ENCODE assay signal across 8 cellular contexts in genomic region chr9:98056403-98057094, GRCh38. TPM values are rescaled to one million over a fixed set of nuclear protein-coding genes. Genes with fewer than 3 reads are reported as not detected.
A peak's percentile ranks its signal among the peaks of the same experiment; 100 is the strongest.
DNase-seq lines count a peak whose midpoint lies in the region; ATAC-seq and TF ChIP-seq lines count a peak whose summit lies in the region.

Gene NANS, plus strand, starts transcription at chr9:98056732. Its CDS starts 77 bp downstream, at chr9:98056809.

- no peaks in the 10 kb centered on the region for H3K27me3 ChIP-seq in trophoblast cell (ENCODE audit: insufficient read depth, low read length)
- no peaks in the 10 kb centered on the region for H3K27me3 ChIP-seq in tibial nerve

- ATAC-seq in HG02840 (IDR thresholded peaks at IDR 0.05; ENCODE audit: low FRiP score, unreplicated experiment) (peak; percentile 97), T-cell (replicated peaks in 1 of 4) (peak; percentile 94 to 98 (median 96))

- H2AK5ac ChIP-seq in trophoblast cell (ENCODE audit: low read length), result no peak within 1 kb of the TSS

- no peak within 1 kb of the TSS for H3K4ac ChIP-seq in trophoblast cell (ENCODE audit: low read depth, low read length)

- H3K4me1 Mint-ChIP-seq in T-cell, result peaks cover 18 to 33% (median 29%) of the 10 kb centered on the region in 3 donors

- H4K12ac ChIP-seq in trophoblast cell (ENCODE audit: low read depth, low read length), result peak within 1 kb of the TSS; percentile 65

- peak within 1 kb of the TSS; percentile 91 for H3K4me2 ChIP-seq in trophoblast cell (ENCODE audit: low read length)

- H3K9me3 Mint-ChIP-seq in T-cell, result no peaks in the 10 kb centered on the region

- H2BK120ac ChIP-seq in trophoblast cell (ENCODE audit: insufficient read depth, low read length, poor library complexity), result no peak within 1 kb of the TSS

- peak within 1 kb of the TSS; percentile 50 for H4K91ac ChIP-seq in trophoblast cell (ENCODE audit: low read depth, low read length)

- CTCF ChIA-PET in T-cell (lab: Charles Lee), result interaction anchor here (0.5 to 2.1 kb wide), 14 partner anchors 11 to 774 kb away, joined by 3 to 12 read pairs (median 4); partner anchors contain the start of genes TRMO (in 1 of the 2) and TSTD2 (in 1 of the 2)

- H3K14ac ChIP-seq in trophoblast cell (ENCODE audit: low read length), result peak within 1 kb of the TSS; percentile 86

- H3K18ac ChIP-seq in trophoblast cell (ENCODE audit: low read length), result peak within 1 kb of the TSS; percentile 33

- H3K79me1 ChIP-seq in trophoblast cell (ENCODE audit: low read length), result peaks cover 4% of the 10 kb centered on the region

- POLR2A ChIA-PET in T-cell (lab: Charles Lee), result interaction anchor here (0.6 to 2.4 kb wide), 12 partner anchors 9 to 424 kb away, joined by 3 to 23 read pairs (median 4); partner anchors contain the start of genes TRMO (in 1 of the 2) and TSTD2 (in 1 of the 2)

- intact Hi-C loops in cardiac septum (cut with DNase I), result loop anchor here (1.0 to 5.0 kb wide), 3 partner anchors 74 to 201 kb away; partner anchors contain the start of genes ANP32B and TBC1D2

- no peak within 1 kb of the TSS for H3K23ac ChIP-seq in trophoblast cell (ENCODE audit: low read length)

- H3K27me3 Mint-ChIP-seq in T-cell, result no peaks in the 10 kb centered on the region

- in situ Hi-C loops in GM13976 (cut with MboI; ENCODE audit: low sequenced_read_pairs, unreplicated experiment), result no loop called here

- DNase-seq in GM13976 (ENCODE audit: low spot score) (peak; percentile 98), NCI-H1436 (lab: John Stamatoyannopoulos, UW) (peak; percentile 84), T-cell (peak; percentile 78 to 92 (median 88)), cardiac septum (ENCODE audit: low spot score) (peak; percentile 97), trophoblast cell (peak; percentile 94 to 95), tibial nerve (ENCODE audit: low spot score in 2 of 2) (peak; percentile 89)

- H3K27ac Mint-ChIP-seq in T-cell, result peak within 1 kb of the TSS; percentile 91 to 95

- H3K4me3 Mint-ChIP-seq in T-cell, result peak within 1 kb of the TSS; percentile 94 to 98 (median 94)

- H3K9ac ChIP-seq in trophoblast cell (ENCODE audit: low read length), result peak within 1 kb of the TSS; percentile 75

- peak within 1 kb of the TSS; percentile 80 for H2AFZ ChIP-seq in trophoblast cell (ENCODE audit: insufficient read depth, low read length, poor library complexity)

- peak in 1 of 2 donors; percentile 95 for TF ChIP-seq EP300 in tibial nerve (IDR thresholded peaks at IDR 0.05)

- peak within 1 kb of the TSS; percentile 75 for H4K8ac ChIP-seq in trophoblast cell (ENCODE audit: low read depth, low read length)

- H3K36me3 ChIP-seq in trophoblast cell (ENCODE audit: control insufficient read depth in 1 of 2, insufficient read depth in 2 of 2, low read length in 2 of 2) (peaks cover 5 to 7% of the 10 kb centered on the region in 2 experiments), tibial nerve (peaks cover 0 to 14% (median 3%) of the 10 kb centered on the region in 3 donors)

- H3K36me3 Mint-ChIP-seq in T-cell, result peaks cover 3% of the 10 kb centered on the region

- H3K79me2 ChIP-seq in trophoblast cell (ENCODE audit: control insufficient read depth, insufficient read depth, low read length, poor library complexity), result peaks cover 4% of the 10 kb centered on the region

- H3K27ac ChIP-seq in adipose tissue (ENCODE audit: low read depth, low read length) (peak within 1 kb of the TSS; percentile 90), trophoblast cell (ENCODE audit: low read depth, low read length) (peak within 1 kb of the TSS; percentile 63), tibial nerve (peak within 1 kb of the TSS; percentile 87 to 97 (median 96))

- no peaks in the 10 kb centered on the region for H3K9me3 ChIP-seq in trophoblast cell (ENCODE audit: insufficient read depth, low read depth, low read length)
- H3K9me3 ChIP-seq in tibial nerve, result no peaks in the 10 kb centered on the region

- H2BK5ac ChIP-seq in trophoblast cell (ENCODE audit: low read depth, low read length, poor library complexity), result peak within 1 kb of the TSS; percentile 60

- WGBS in adipose tissue, 3 donors, result 0 to 1% (median 0%) methylated on average over 47 to 71 of the region's 72 CpGs
- no CpG with 5 or more reads among the region's 72 CpGs for WGBS in trophoblast cell (ENCODE audit: extremely low coverage, insufficient coverage, insufficient read length)
- WGBS in tibial nerve, 2 donors, result 1% methylated on average over 19 to 52 of the region's 72 CpGs

- peak; percentile 92 to 98 for TF ChIP-seq POLR2A in tibial nerve (IDR thresholded peaks at IDR 0.05)

- H2BK12ac ChIP-seq in trophoblast cell (ENCODE audit: low read length), result no peak within 1 kb of the TSS

- H3K4me1 ChIP-seq in trophoblast cell (ENCODE audit: control insufficient read depth in 1 of 2, insufficient read depth in 2 of 2, low read length in 2 of 2), result peaks cover 3 to 6% of the 10 kb centered on the region in 2 experiments
- peaks cover 0 to 37% (median 13%) of the 10 kb centered on the region in 4 donors for H3K4me1 ChIP-seq in tibial nerve

- TF ChIP-seq CTCF in GM13976 (IDR thresholded peaks at IDR 0.05; ENCODE audit: borderline replicate concordance, control extremely low read depth, extremely low read depth, insufficient read depth, missing control alignments) (no peak), tibial nerve (IDR thresholded peaks at IDR 0.05) (peak in 1 of 5 experiments; percentile 28)

- H3K4me3 ChIP-seq in trophoblast cell (ENCODE audit: low read depth, low read length), result peak within 1 kb of the TSS; percentile 86
- H3K4me3 ChIP-seq in tibial nerve, result peak within 1 kb of the TSS; percentile 75 to 100 (median 94)

RNA-seq across cellular contexts. Expression of gene NANS, which starts in this region (rescaled TPM):
- total RNA-seq in T-cell (10 to 100 TPM; 21.7 to 57.5 (median 27.6) TPM), cardiac septum (26.3 TPM), tibial nerve (10 to 100 TPM; 35.2 to 74.4 (median 44.6) TPM)
- 10 to 100 TPM; 44.3 to 48.5 (median 45.6) TPM for polyA plus RNA-seq in adipose tissue
- 79.6 and 80.2 TPM in 2 replicates for polyA plus RNA-seq in trophoblast cell (2013)

Comparison
In these comparisons a context has a peak if more than half of its experiments do, and no peak if none do; other contexts are left out.
1. Peak in every context shown above with its lines: DNase-seq, ATAC-seq, H3K4me3 ChIP-seq and H3K27ac ChIP-seq.